36 cellular contexts compared by ENCODE assay signal in the genomic region with DNA sequence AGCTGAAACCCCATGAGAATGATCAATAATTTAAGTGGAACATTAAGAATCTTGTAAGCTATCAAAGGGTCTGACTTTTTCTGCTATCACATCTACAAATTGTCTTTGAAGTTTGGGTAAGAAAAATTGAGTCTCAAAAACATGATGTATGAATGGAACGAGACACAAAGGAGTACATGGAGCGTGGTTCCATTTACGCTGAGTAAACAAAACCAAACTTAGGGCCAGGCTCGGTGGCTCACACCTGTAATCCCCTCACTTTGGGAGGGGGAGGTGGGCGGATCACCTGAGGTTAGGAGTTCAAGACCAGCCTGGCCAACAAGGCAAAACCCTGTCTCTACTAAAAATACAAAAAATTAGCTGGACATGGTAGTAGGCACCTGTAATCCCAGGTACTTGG. TPM values are rescaled to one million over a fixed set of nuclear protein-coding genes. Genes with fewer than 3 reads are reported as not detected.
"Had no signal": no experiment of that assay in that cellular context is flagged by ENCODE, and none has a peak within 500 bp of the region (broad histone marks: within the 10 kb centered on the region; RNA-seq: fewer than 3 reads in every experiment).

No MANE protein-coding gene starts in this region.

- FAIRE-seq: astrocyte, TTC549 had no signal

- H3K4me1 ChIP-seq: adrenal gland, body of pancreas, breast epithelium had no signal

- H3K9me3 ChIP-seq: adrenal gland, body of pancreas, breast epithelium had no signal

- H3K27me3 ChIP-seq: adrenal gland, brain microvascular endothelial cell, breast epithelium had no signal

- H3K9me3 Mint-ChIP-seq: activated B cell treated with CpG ODN at 0.5 μM for 24 hours; activated CD4-positive, alpha-beta memory T cell treated with anti-CD3 and anti-CD28 coated beads for 36 hours; activated CD4-positive, alpha-beta T cell treated with anti-CD3 and anti-CD28 coated beads, Interleukin-2, amount 10 ng/mL, durations not matched to agents 24 days and 14 days; activated CD8-positive, alpha-beta T cell treated with anti-CD3 and anti-CD28 coated beads for 36 hours; activated naive CD4-positive, alpha-beta T cell treated with anti-CD3 and anti-CD28 coated beads for 36 hours; activated naive CD4-positive, alpha-beta T cell treated with anti-CD3 and anti-CD28 coated beads, Interleukin-2, amount 50 U/mL, for 72 hours; activated naive CD8-positive, alpha-beta T cell treated with anti-CD3 and anti-CD28 coated beads for 36 hours; activated T-cell treated with anti-CD3 and anti-CD28 coated beads, Interleukin-2, amount 50 U/mL, for 4 hours; activated T-cell treated with anti-CD3 and anti-CD28 coated beads, Interleukin-2, amount 50 U/mL, for 72 hours; activated T-helper 1 cell treated with anti-CD3 and anti-CD28 coated beads, Interleukin-12 subunit alpha, Interleukin-12 subunit beta, Interleukin-2, Interleukin-4 antibody, amounts not matched to agents 30 ng/mL and 10 ng/mL and 1 ng/mL, durations not matched to agents 14 hours and 24 hours and 36 hours; activated T-helper 17 cell treated with anti-CD3 and anti-CD28 coated beads, Interleukin-2, amount 50 U/mL, for 72 hours; T-helper 1 cell treated with Interleukin-12 subunit alpha and Interleukin-12 subunit beta and Interleukin-4 antibody, amounts not matched to agents 30 μg/mL and 1 μg/mL, for 36 hours; T-helper 2 cell treated with Interferon-gamma antibody and Interleukin-4, amounts not matched to agents 5 μg/mL and 100 μg/mL, for 36 hours had no signal

- DNase-seq: activated B cell treated with CpG ODN at 0.5 μM for 24 hours; activated CD4-positive, alpha-beta memory T cell treated with anti-CD3 and anti-CD28 coated beads for 36 hours; activated CD4-positive, alpha-beta T cell treated with anti-CD3 and anti-CD28 coated beads for 4 hours; activated CD4-positive, alpha-beta T cell treated with anti-CD3 and anti-CD28 coated beads, Interleukin-2, amount 10 ng/mL, durations not matched to agents 24 days and 14 days; activated CD4-positive, alpha-beta T cell treated with anti-CD3 and anti-CD28 coated beads, Interleukin-2, amount 50 U/mL, for 1 hour; activated CD4-positive, alpha-beta T cell treated with anti-CD3 and anti-CD28 coated beads, Interleukin-2, amount 50 U/mL, for 4 hours; activated CD4-positive, CD25-positive, alpha-beta regulatory T cell treated with anti-CD3 and anti-CD28 coated beads, Interleukin-2, amount 50 U/mL, for 72 hours; activated CD8-positive, alpha-beta memory T cell treated with anti-CD3 and anti-CD28 coated beads, Interleukin-2, amount 50 U/mL, for 4 hours; activated CD8-positive, alpha-beta T cell treated with anti-CD3 and anti-CD28 coated beads for 36 hours; activated effector memory CD4-positive, alpha-beta T cell treated with anti-CD3 and anti-CD28 coated beads, Interleukin-2, amount 50 U/mL, for 16 hours; activated gamma-delta T cell treated with Interleukin-2 at 50 U/mL for 16 hours; activated naive CD4-positive, alpha-beta T cell; activated naive CD4-positive, alpha-beta T cell treated with anti-CD3 and anti-CD28 coated beads for 36 hours; activated naive CD4-positive, alpha-beta T cell treated with anti-CD3 and anti-CD28 coated beads, Interleukin-2, amount 50 U/mL, for 16 hours; activated naive CD8-positive, alpha-beta T cell treated with anti-CD3 and anti-CD28 coated beads for 36 hours; activated T-cell treated with anti-CD3 and anti-CD28 coated beads for 4 hours; activated T-cell treated with anti-CD3 and anti-CD28 coated beads, Interleukin-2, amount 50 U/mL, for 1 hour; activated T-cell treated with anti-CD3 and anti-CD28 coated beads, Interleukin-2, amount 50 U/mL, for 4 hours; activated T-cell treated with anti-CD3 and anti-CD28 coated beads, Interleukin-2, amount 50 U/mL, for 72 hours; adrenal gland; amniotic stem cell; aorta; body of pancreas; brain microvascular endothelial cell; central memory CD4-positive, alpha-beta T cell; T-helper 2 cell; T-helper 9 cell had no signal

- H3K27me3 Mint-ChIP-seq: activated B cell treated with CpG ODN at 0.5 μM for 24 hours; activated CD4-positive, alpha-beta memory T cell treated with anti-CD3 and anti-CD28 coated beads for 36 hours; activated CD4-positive, alpha-beta T cell treated with anti-CD3 and anti-CD28 coated beads, Interleukin-2, amount 10 ng/mL, durations not matched to agents 24 days and 14 days; activated CD8-positive, alpha-beta T cell treated with anti-CD3 and anti-CD28 coated beads for 36 hours; activated naive CD8-positive, alpha-beta T cell treated with anti-CD3 and anti-CD28 coated beads for 36 hours; activated T-helper 17 cell treated with anti-CD3 and anti-CD28 coated beads, Interleukin-2, amount 50 U/mL, for 72 hours had no signal

- H3K4me3 ChIP-seq: adrenal gland, body of pancreas, breast epithelium had no signal

- H3K4me3 Mint-ChIP-seq: activated B cell treated with CpG ODN at 0.5 μM for 24 hours; activated CD4-positive, alpha-beta memory T cell treated with anti-CD3 and anti-CD28 coated beads for 36 hours; activated CD4-positive, alpha-beta T cell treated with anti-CD3 and anti-CD28 coated beads, Interleukin-2, amount 10 ng/mL, durations not matched to agents 24 days and 14 days; activated CD8-positive, alpha-beta T cell treated with anti-CD3 and anti-CD28 coated beads for 36 hours; activated naive CD4-positive, alpha-beta T cell treated with anti-CD3 and anti-CD28 coated beads for 36 hours; activated naive CD8-positive, alpha-beta T cell treated with anti-CD3 and anti-CD28 coated beads for 36 hours; activated T-cell treated with anti-CD3 and anti-CD28 coated beads, Interleukin-2, amount 50 U/mL, for 4 hours; activated T-cell treated with anti-CD3 and anti-CD28 coated beads, Interleukin-2, amount 50 U/mL, for 72 hours; activated T-helper 1 cell treated with anti-CD3 and anti-CD28 coated beads, Interleukin-12 subunit alpha, Interleukin-12 subunit beta, Interleukin-2, Interleukin-4 antibody, amounts not matched to agents 30 ng/mL and 10 ng/mL and 1 ng/mL, durations not matched to agents 14 hours and 24 hours and 36 hours; activated T-helper 17 cell treated with anti-CD3 and anti-CD28 coated beads, Interleukin-2, amount 50 U/mL, for 72 hours; T-helper 1 cell treated with Interleukin-12 subunit alpha and Interleukin-12 subunit beta and Interleukin-4 antibody, amounts not matched to agents 30 μg/mL and 1 μg/mL, for 36 hours; T-helper 2 cell treated with Interferon-gamma antibody and Interleukin-4, amounts not matched to agents 5 μg/mL and 100 μg/mL, for 36 hours had no signal

- H3K27ac ChIP-seq: adrenal gland, body of pancreas, brain microvascular endothelial cell, breast epithelium, VCaP had no signal

- ATAC-seq: activated CD8-positive, alpha-beta T cell treated with anti-CD3 and anti-CD28 coated beads for 36 hours; activated naive CD4-positive, alpha-beta T cell treated with anti-CD3 and anti-CD28 coated beads, Interleukin-2, amount 50 U/mL, for 72 hours; activated T-cell treated with anti-CD3 and anti-CD28 coated beads, Interleukin-2, amount 50 U/mL, for 4 hours; activated T-cell treated with anti-CD3 and anti-CD28 coated beads, Interleukin-2, amount 50 U/mL, for 72 hours; activated T-helper 17 cell treated with anti-CD3 and anti-CD28 coated beads, Interleukin-2, amount 50 U/mL, for 72 hours; body of pancreas had no signal

- H3K27ac Mint-ChIP-seq: activated B cell treated with CpG ODN at 0.5 μM for 24 hours; activated CD4-positive, alpha-beta T cell treated with anti-CD3 and anti-CD28 coated beads, Interleukin-2, amount 10 ng/mL, durations not matched to agents 24 days and 14 days; activated CD8-positive, alpha-beta T cell treated with anti-CD3 and anti-CD28 coated beads for 36 hours; activated naive CD4-positive, alpha-beta T cell treated with anti-CD3 and anti-CD28 coated beads for 36 hours; activated naive CD4-positive, alpha-beta T cell treated with anti-CD3 and anti-CD28 coated beads, Interleukin-2, amount 50 U/mL, for 72 hours; activated naive CD8-positive, alpha-beta T cell treated with anti-CD3 and anti-CD28 coated beads for 36 hours; activated T-helper 1 cell treated with anti-CD3 and anti-CD28 coated beads, Interleukin-12 subunit alpha, Interleukin-12 subunit beta, Interleukin-2, Interleukin-4 antibody, amounts not matched to agents 30 ng/mL and 10 ng/mL and 1 ng/mL, durations not matched to agents 14 hours and 24 hours and 36 hours; T-helper 1 cell treated with Interleukin-12 subunit alpha and Interleukin-12 subunit beta and Interleukin-4 antibody, amounts not matched to agents 30 μg/mL and 1 μg/mL, for 36 hours; T-helper 2 cell treated with Interferon-gamma antibody and Interleukin-4, amounts not matched to agents 5 μg/mL and 100 μg/mL, for 36 hours had no signal

- H3K4me1 Mint-ChIP-seq: activated CD4-positive, alpha-beta T cell treated with anti-CD3 and anti-CD28 coated beads, Interleukin-2, amount 10 ng/mL, durations not matched to agents 24 days and 14 days; activated naive CD8-positive, alpha-beta T cell treated with anti-CD3 and anti-CD28 coated beads for 36 hours had no signal

RNA-seq across cellular contexts. Expression of a gene that starts 52.4 kb away (rescaled TPM):
- total RNA-seq: activated CD4-positive, alpha-beta memory T cell treated with anti-CD3 and anti-CD28 coated beads for 36 hours; activated T-helper 1 cell treated with anti-CD3 and anti-CD28 coated beads, Interleukin-12 subunit alpha, Interleukin-12 subunit beta, Interleukin-2, Interleukin-4 antibody, amounts not matched to agents 30 ng/mL and 10 ng/mL and 1 ng/mL, durations not matched to agents 14 hours and 24 hours and 36 hours had no signal
